9 cellular contexts compared by ENCODE assay signal in the genomic region with DNA sequence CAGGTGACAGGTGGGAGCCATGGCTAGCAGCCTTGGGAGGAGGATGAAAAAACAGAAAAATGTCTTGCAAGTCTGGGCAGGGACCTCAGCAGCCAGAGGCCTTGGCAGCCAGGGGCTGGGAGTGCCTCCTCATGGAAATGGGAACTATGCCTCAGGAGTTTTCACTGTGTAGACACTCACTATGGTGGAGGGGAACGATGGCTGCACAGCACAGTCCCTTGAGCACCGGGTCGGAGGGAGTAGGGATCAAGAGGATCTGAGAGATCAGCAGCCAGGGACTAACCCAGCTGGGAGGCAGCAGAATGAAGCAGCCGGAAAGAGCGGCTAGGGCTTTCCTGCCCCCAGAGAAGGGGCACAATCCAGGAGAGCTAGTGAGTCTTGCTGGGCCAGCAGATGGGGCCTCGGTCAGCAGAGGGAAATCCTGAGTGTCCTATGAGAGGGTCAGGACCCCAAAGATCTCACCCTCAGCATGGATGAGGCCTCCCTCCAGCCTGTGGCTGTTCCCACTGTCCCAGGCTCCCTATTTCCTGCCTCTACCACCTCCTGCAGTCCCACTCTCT. TPM values are rescaled to one million over a fixed set of nuclear protein-coding genes. Genes with fewer than 3 reads are reported as not detected.
A peak's percentile ranks its signal among the peaks of the same experiment; 100 is the strongest.
DNase-seq lines count a peak whose midpoint lies in the region; ATAC-seq, FAIRE-seq and TF ChIP-seq lines count a peak whose summit lies in the region.
"Had no signal": no experiment of that assay in that cellular context is flagged by ENCODE, and none has a peak within 500 bp of the region (broad histone marks: within the 10 kb centered on the region; RNA-seq: fewer than 3 reads in every experiment).

No MANE protein-coding gene starts in this region.

- TF ChIP-seq RAD21 in A549 (conservative IDR thresholded peaks at IDR 0.05 in 1 of 2, IDR thresholded peaks at IDR 0.05 in 1 of 2) = no peak

- no peaks in the 10 kb centered on the region for H3K9me3 Mint-ChIP-seq in osteocyte (ENCODE audit: unreplicated experiment)

- H3K27me3 ChIP-seq in duodenal mucosa (ENCODE audit: control insufficient read depth in 1 of 2, insufficient read depth in 2 of 2, low read length in 2 of 2) = no peaks in the 10 kb centered on the region

- POLR2A ChIA-PET in A549 (lab: Yijun Ruan, JAX) = interaction anchor here (1.4 to 8.1 kb wide), 3 partner anchors 11 to 51 kb away, joined by 7 to 75 read pairs (median 66); no protein-coding TSS in a partner anchor

- H3K36me3 Mint-ChIP-seq in osteocyte (ENCODE audit: unreplicated experiment) = no peaks in the 10 kb centered on the region

- no peak for FAIRE-seq in A549 (lab: Jason Lieb, UNC)
- FAIRE-seq: RCC 7860 had no signal

- H3K4me3 ChIP-seq in A549 (no peak overlapping the region), duodenal mucosa (ENCODE audit: low read depth in 1 of 2, low read length in 2 of 2) (peak overlapping the region; percentile 11 to 41)

- no peak for TF ChIP-seq POLR2A in A549 (IDR thresholded peaks at IDR 0.05; ENCODE audit: low read length)

- peak overlapping the region; percentile 35 to 68 for H3K9ac ChIP-seq in duodenal mucosa (ENCODE audit: low read depth in 1 of 2, low read length in 2 of 2)

- WGBS in A549 (ENCODE audit: missing lambda C conversion rate) = 97% methylated on average over 6 of the region's 6 CpGs

- ATAC-seq in A549 = no peak
- no peak for ATAC-seq in HG03571 (IDR thresholded peaks at IDR 0.05; ENCODE audit: unreplicated experiment)
- ATAC-seq in GM21737 (IDR thresholded peaks at IDR 0.05; ENCODE audit: unreplicated experiment) = no peak

- TF ChIP-seq EP300 in A549 (IDR thresholded peaks at IDR 0.05) = no peak

- peaks cover 91% of the 10 kb centered on the region for H3K4me1 ChIP-seq in A549
- H3K4me1 ChIP-seq in duodenal mucosa (ENCODE audit: control insufficient read depth in 1 of 2, insufficient read depth in 2 of 2, low read length in 2 of 2) = peaks cover 84 to 88% of the 10 kb centered on the region in 2 donors

- H3K4me2 ChIP-seq in A549 = peak overlapping the region; percentile 67

- TF ChIP-seq CTCF in A549 (IDR thresholded peaks at IDR 0.05) = no peak
- no peak for TF ChIP-seq CTCF in osteocyte (IDR thresholded peaks at IDR 0.05)

- peak overlapping the region; percentile 99 for H3K27ac Mint-ChIP-seq in osteocyte (ENCODE audit: unreplicated experiment)

- H3K4me3 Mint-ChIP-seq in osteocyte (ENCODE audit: unreplicated experiment) = peak overlapping the region; percentile 14

- H3K27ac ChIP-seq in A549 = peak overlapping the region; percentile 97 to 99
- H3K27ac ChIP-seq in duodenal mucosa (ENCODE audit: low read depth, low read length) = peak overlapping the region; percentile 87

- H3K27me3 Mint-ChIP-seq in osteocyte (ENCODE audit: unreplicated experiment) = no peaks in the 10 kb centered on the region

- H3K36me3 ChIP-seq in duodenal mucosa (ENCODE audit: control insufficient read depth in 1 of 2, insufficient read depth in 2 of 2, low read length in 2 of 2) = no peaks in the 10 kb centered on the region

- H3K4me1 Mint-ChIP-seq in osteocyte (ENCODE audit: unreplicated experiment) = peaks cover 63% of the 10 kb centered on the region

- no peak for DNase-seq in A549 (ENCODE audit: low read depth in 1 of 2, low spot score in 1 of 2)
- DNase-seq in NCI-H2171 treated with DMSO at 0.1 percent for 48 hours (lab: John Stamatoyannopoulos, UW) = peak; percentile 77
- DNase-seq in osteocyte (ENCODE audit: extremely low spot score, unreplicated experiment) = no peak
- DNase-seq in NCI-H226 = no peak
- no peak for DNase-seq in DMS79 treated with DMSO at 0.1 percent for 48 hours (lab: John Stamatoyannopoulos, UW)

- H3K9me3 ChIP-seq in A549 = no peaks in the 10 kb centered on the region
- no peaks in the 10 kb centered on the region for H3K9me3 ChIP-seq in duodenal mucosa (ENCODE audit: control insufficient read depth in 1 of 2, low read length in 2 of 2)

- CTCF ChIA-PET in A549 (lab: Yijun Ruan, JAX) = interaction anchor here (1.0 to 12.9 kb wide), 6 partner anchors 12 to 107 kb away, joined by 3 to 92 read pairs (median 13); no protein-coding TSS in a partner anchor

TF ChIP-seq in A549, 52 proteins besides CTCF, POLR2A, EP300 and RAD21:
- TF ChIP-seq, protein P1, sequence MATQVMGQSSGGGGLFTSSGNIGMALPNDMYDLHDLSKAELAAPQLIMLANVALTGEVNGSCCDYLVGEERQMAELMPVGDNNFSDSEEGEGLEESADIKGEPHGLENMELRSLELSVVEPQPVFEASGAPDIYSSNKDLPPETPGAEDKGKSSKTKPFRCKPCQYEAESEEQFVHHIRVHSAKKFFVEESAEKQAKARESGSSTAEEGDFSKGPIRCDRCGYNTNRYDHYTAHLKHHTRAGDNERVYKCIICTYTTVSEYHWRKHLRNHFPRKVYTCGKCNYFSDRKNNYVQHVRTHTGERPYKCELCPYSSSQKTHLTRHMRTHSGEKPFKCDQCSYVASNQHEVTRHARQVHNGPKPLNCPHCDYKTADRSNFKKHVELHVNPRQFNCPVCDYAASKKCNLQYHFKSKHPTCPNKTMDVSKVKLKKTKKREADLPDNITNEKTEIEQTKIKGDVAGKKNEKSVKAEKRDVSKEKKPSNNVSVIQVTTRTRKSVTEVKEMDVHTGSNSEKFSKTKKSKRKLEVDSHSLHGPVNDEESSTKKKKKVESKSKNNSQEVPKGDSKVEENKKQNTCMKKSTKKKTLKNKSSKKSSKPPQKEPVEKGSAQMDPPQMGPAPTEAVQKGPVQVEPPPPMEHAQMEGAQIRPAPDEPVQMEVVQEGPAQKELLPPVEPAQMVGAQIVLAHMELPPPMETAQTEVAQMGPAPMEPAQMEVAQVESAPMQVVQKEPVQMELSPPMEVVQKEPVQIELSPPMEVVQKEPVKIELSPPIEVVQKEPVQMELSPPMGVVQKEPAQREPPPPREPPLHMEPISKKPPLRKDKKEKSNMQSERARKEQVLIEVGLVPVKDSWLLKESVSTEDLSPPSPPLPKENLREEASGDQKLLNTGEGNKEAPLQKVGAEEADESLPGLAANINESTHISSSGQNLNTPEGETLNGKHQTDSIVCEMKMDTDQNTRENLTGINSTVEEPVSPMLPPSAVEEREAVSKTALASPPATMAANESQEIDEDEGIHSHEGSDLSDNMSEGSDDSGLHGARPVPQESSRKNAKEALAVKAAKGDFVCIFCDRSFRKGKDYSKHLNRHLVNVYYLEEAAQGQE (IDR thresholded peaks at IDR 0.05) = no peak
- TF ChIP-seq TFCP2L1 (CRISPR knock-in tag; IDR thresholded peaks at IDR 0.05) (no peak), SMC3 (IDR thresholded peaks at IDR 0.05) (no peak), ZC3H11A (IDR thresholded peaks at IDR 0.05) (no peak), FOSL2 (IDR thresholded peaks at IDR 0.05) (no peak), FOSL2 (CRISPR knock-in tag; IDR thresholded peaks at IDR 0.05) (no peak), ZFP36 (IDR thresholded peaks at IDR 0.05; ENCODE audit: borderline replicate concordance, partially characterized antibody) (no peak)
- TF ChIP-seq, protein P2, sequence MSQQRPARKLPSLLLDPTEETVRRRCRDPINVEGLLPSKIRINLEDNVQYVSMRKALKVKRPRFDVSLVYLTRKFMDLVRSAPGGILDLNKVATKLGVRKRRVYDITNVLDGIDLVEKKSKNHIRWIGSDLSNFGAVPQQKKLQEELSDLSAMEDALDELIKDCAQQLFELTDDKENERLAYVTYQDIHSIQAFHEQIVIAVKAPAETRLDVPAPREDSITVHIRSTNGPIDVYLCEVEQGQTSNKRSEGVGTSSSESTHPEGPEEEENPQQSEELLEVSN (IDR thresholded peaks at IDR 0.05; ENCODE audit: borderline replicate concordance, low read depth) = no peak

RNA-seq across cellular contexts. Expression of a gene that starts 6.2 kb away (rescaled TPM):
- polyA plus RNA-seq in A549 (2011; rRNA removed) = 2,791 and 4,959 TPM in 2 replicates
- polyA plus RNA-seq in A549 (2012; cell fraction: cytosol; rRNA removed) = 6,916 and 9,060 TPM in 2 replicates
- polyA plus RNA-seq in A549 (2012; cell fraction: nucleus; rRNA removed) = 2,875 and 3,583 TPM in 2 replicates
- 12,354 to 13,747 TPM (median 12,799 TPM) in 3 replicates for polyA plus RNA-seq in A549 (2017; fragmentation: RNase III; extraction: RNeasy Plus Mini Kit Qiagen cat#74134 plus additional on column Dnase treatment)
- 2,337 and 2,680 TPM in 2 replicates for polyA minus RNA-seq in A549 (2011; rRNA and poly(A)+ RNA removed)
- total RNA-seq in osteocyte = 2,993 and 3,020 TPM in 2 replicates

RNA-seq across cellular contexts. Expression of a gene that starts 23.5 kb away (rescaled TPM):
- 1.2 and 1.5 TPM in 2 replicates for polyA plus RNA-seq in A549 (2011; rRNA removed)
- polyA plus RNA-seq in A549 (2012; cell fraction: cytosol; rRNA removed) = 0.23 and 0.29 TPM in 2 replicates
- 0.22 and 0.32 TPM in 2 replicates for polyA plus RNA-seq in A549 (2012; cell fraction: nucleus; rRNA removed)
- 0.98 to 2.1 TPM (median 1.9 TPM) in 3 replicates for polyA plus RNA-seq in A549 (2017; fragmentation: RNase III; extraction: RNeasy Plus Mini Kit Qiagen cat#74134 plus additional on column Dnase treatment)
- 2.0 and 2.2 TPM in 2 replicates for polyA minus RNA-seq in A549 (2011; rRNA and poly(A)+ RNA removed)
- 0.81 and 2.0 TPM in 2 replicates for total RNA-seq in osteocyte

RNA-seq across cellular contexts. Expression of a gene that starts 56.3 kb away (rescaled TPM):
- 3.8 and 5.8 TPM in 2 replicates for polyA plus RNA-seq in A549 (2011; rRNA removed)
- 8.7 and 11.4 TPM in 2 replicates for polyA plus RNA-seq in A549 (2012; cell fraction: cytosol; rRNA removed)
- 10.1 and 10.9 TPM in 2 replicates for polyA plus RNA-seq in A549 (2012; cell fraction: nucleus; rRNA removed)
- 5.0 to 6.6 TPM (median 6.2 TPM) in 3 replicates for polyA plus RNA-seq in A549 (2017; fragmentation: RNase III; extraction: RNeasy Plus Mini Kit Qiagen cat#74134 plus additional on column Dnase treatment)
- polyA minus RNA-seq in A549 (2011; rRNA and poly(A)+ RNA removed) = 2.6 and 4.4 TPM in 2 replicates
- 44.2 and 49.2 TPM in 2 replicates for total RNA-seq in osteocyte
